25 cellular contexts compared by ENCODE assay signal in the genomic region with DNA sequence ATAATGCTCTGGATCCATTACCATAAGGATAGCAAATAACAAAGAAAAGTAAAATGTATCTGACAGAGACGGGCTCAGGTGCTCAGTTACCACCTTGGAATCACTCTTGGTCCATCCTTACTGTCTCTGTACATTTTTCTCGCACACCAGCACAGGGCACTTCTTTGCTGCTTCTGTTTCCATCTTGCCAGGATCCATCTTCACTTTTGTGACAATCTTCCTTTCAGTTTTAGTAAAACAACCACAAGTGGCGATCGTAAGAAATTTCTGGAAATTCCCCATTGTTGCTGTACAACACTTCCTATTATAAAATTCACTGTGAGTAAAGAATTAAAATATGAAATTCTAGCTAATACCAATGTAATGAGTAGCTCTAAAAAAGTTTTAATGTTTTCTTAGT.
DNase-seq lines count a peak whose midpoint lies in the region; ATAC-seq and TF ChIP-seq lines count a peak whose summit lies in the region.
"Had no signal": no experiment of that assay in that cellular context is flagged by ENCODE, and none has a peak within 500 bp of the region (broad histone marks: within the 10 kb centered on the region; RNA-seq: fewer than 3 reads in every experiment).

No MANE protein-coding gene starts in this region.

- DNase-seq in right atrium auricular region (ENCODE audit: low spot score) (no peak), hippocampal formation (lab: John Stamatoyannopoulos, UW) (no peak)
- no peak for DNase-seq in activated CD4-positive, alpha-beta T cell treated with anti-CD3 and anti-CD28 coated beads, Interleukin-2, amount 50 U/mL, for 1 hour
- DNase-seq: activated CD4-positive, alpha-beta memory T cell treated with anti-CD3 and anti-CD28 coated beads for 36 hours; activated CD4-positive, CD25-positive, alpha-beta regulatory T cell; activated T-cell treated with anti-CD3 and anti-CD28 coated beads, Interleukin-2, amount 50 U/mL, for 1 hour; CD4-positive, CD25-positive, alpha-beta regulatory T cell; effector memory CD4-positive, alpha-beta T cell; foreskin melanocyte; KBM-7; left ventricle myocardium superior; naive thymus-derived CD8-positive, alpha-beta T cell; NCI-H1694 treated with DMSO at 0.1 percent for 48 hours; NCI-H526 treated with DMSO at 0.1 percent for 48 hours; right cardiac atrium; stimulated activated CD8-positive, alpha-beta memory T cell treated with anti-CD3 and anti-CD28 coated beads, Interleukin-4, amount 100 ng/mL, for 48 hours; T1000; transverse colon had no signal

- no peaks in the 10 kb centered on the region for H3K79me2 ChIP-seq in OCI-LY3 (ENCODE audit: low read length)

- no peaks in the 10 kb centered on the region for H4K20me1 ChIP-seq in OCI-LY3 (ENCODE audit: insufficient read depth, low read length)

- ATAC-seq in GM18867 (IDR thresholded peaks at IDR 0.05; ENCODE audit: unreplicated experiment) = peak; percentile 66
- peak; percentile 56 for ATAC-seq in GM21390 (IDR thresholded peaks at IDR 0.05; ENCODE audit: unreplicated experiment)
- ATAC-seq in HG02852 (IDR thresholded peaks at IDR 0.05; ENCODE audit: unreplicated experiment) = peak; percentile 53
- ATAC-seq in HG03342 (IDR thresholded peaks at IDR 0.05; ENCODE audit: unreplicated experiment) = no peak
- ATAC-seq: esophagus mucosa; left ventricle myocardium superior; naive thymus-derived CD8-positive, alpha-beta T cell; right cardiac atrium had no signal

- H3K27me3 ChIP-seq in OCI-LY3 (ENCODE audit: low read depth, low read length) (no peaks in the 10 kb centered on the region), right atrium auricular region (no peaks in the 10 kb centered on the region)
- H3K27me3 ChIP-seq: transverse colon had no signal

- H3K4me1 ChIP-seq in OCI-LY3 (ENCODE audit: low read length) (peaks cover 17% of the 10 kb centered on the region), right atrium auricular region (no peaks in the 10 kb centered on the region)
- H3K4me1 ChIP-seq: transverse colon had no signal

- H3K9ac ChIP-seq in OCI-LY3 (ENCODE audit: low read length) = no peak overlapping the region

- no peaks in the 10 kb centered on the region for H3K9me3 ChIP-seq in OCI-LY3 (ENCODE audit: insufficient read depth, low read length)
- no peaks in the 10 kb centered on the region for H3K9me3 ChIP-seq in right atrium auricular region
- H3K9me3 ChIP-seq: HAP-1, transverse colon had no signal

- H3K4me3 ChIP-seq in OCI-LY3 (ENCODE audit: low read length) (no peak overlapping the region), right atrium auricular region (no peak overlapping the region)
- H3K4me3 ChIP-seq: HAP-1, transverse colon had no signal

- no peak for TF ChIP-seq CTCF in OCI-LY3 (IDR thresholded peaks at IDR 0.05; ENCODE audit: low read depth, low read length)
- no peak for TF ChIP-seq CTCF in right atrium auricular region (IDR thresholded peaks at IDR 0.05)

- 0 out of 2 replicates have a peak overlapping the region, but pooled peaks have one; percentile 24 for H2AFZ ChIP-seq in OCI-LY3 (ENCODE audit: low read depth, low read length)

- H3K27ac ChIP-seq in OCI-LY3 (ENCODE audit: low read length) (no peak overlapping the region), right atrium auricular region (no peak overlapping the region)
- H3K27ac ChIP-seq: transverse colon had no signal

- H3K36me3 ChIP-seq in OCI-LY3 (replicated peaks; ENCODE audit: low read depth, low read length) (no peaks in the 10 kb centered on the region), right atrium auricular region (no peaks in the 10 kb centered on the region)
- H3K36me3 ChIP-seq: HAP-1, transverse colon had no signal

- H3K4me2 ChIP-seq in OCI-LY3 (ENCODE audit: low read length) = peak overlapping the region; percentile 18
